8 cellular contexts compared by ENCODE assay signal in the genomic region with DNA sequence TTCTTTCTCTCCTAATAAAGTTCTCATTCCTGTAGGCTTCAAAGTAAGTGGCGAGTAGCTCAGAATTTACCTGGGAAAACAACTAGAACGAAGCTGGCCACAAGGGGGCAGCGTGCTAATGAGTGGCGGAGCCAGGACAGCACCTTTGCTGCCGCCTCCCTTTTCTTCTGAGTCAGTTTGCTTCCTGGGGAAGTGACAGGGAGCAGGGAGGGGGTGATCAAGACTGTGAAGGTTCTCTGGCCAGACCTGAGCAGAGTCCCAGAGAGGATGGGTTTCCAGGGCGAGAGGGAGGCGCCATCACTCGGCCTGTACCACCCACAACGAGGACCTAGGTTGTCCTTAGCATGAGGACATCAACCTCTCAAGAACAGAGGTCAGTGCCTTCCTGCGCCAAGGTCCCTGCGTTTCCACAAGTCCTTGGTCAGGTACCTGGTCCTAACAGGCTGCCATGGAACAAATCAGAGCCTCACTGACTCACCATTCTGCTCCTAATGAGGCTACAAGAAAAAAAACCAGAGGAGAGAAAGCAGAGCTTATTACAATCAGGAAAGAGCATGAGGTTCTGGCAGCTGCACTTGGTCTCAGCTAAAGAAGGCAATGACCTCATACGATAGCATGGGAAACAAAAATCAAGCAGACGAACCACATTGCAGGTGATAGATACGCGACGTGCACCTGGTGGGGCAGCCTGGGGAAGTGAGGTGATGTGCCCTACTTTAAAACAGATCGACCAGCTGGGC.
DNase-seq lines count a peak whose midpoint lies in the region; ATAC-seq and TF ChIP-seq lines count a peak whose summit lies in the region.

No MANE protein-coding gene starts in this region.

- H3K27me3 Mint-ChIP-seq in activated CD8-positive, alpha-beta memory T cell treated with anti-CD3 and anti-CD28 coated beads, Interleukin-2, amount 10 ng/mL, durations not matched to agents 7 days and 5 days, result no peaks in the 10 kb centered on the region
- peaks cover 3% of the 10 kb centered on the region for H3K27me3 Mint-ChIP-seq in endothelial cell (ENCODE audit: unreplicated experiment)

- H3K9me3 ChIP-seq in NT2/D1 (ENCODE audit: insufficient read depth, low read length) (peaks cover 4% of the 10 kb centered on the region; the same call in 1 of the 2 replicates), mesodermal cell (ENCODE audit: control insufficient read depth, low read length) (no peaks in the 10 kb centered on the region)

- peak overlapping the region; percentile 75 for H3K27ac ChIP-seq in mesodermal cell (ENCODE audit: low read depth, low read length, severe bottlenecking)

- peak overlapping the region; percentile 6 for H3K4me3 Mint-ChIP-seq in activated CD8-positive, alpha-beta memory T cell treated with anti-CD3 and anti-CD28 coated beads, Interleukin-2, amount 10 ng/mL, durations not matched to agents 7 days and 5 days
- H3K4me3 Mint-ChIP-seq in endothelial cell (ENCODE audit: unreplicated experiment), result no peak overlapping the region

- CTCF ChIA-PET in activated CD8-positive, alpha-beta memory T cell treated with anti-CD3 and anti-CD28 coated beads, Interleukin-2, amount 10 ng/mL, durations not matched to agents 7 days and 5 days (lab: Charles Lee), result interaction anchor here (0.6 to 8.6 kb wide), 63 partner anchors 10 to 887 kb away, joined by 3 to 142 read pairs (median 4); a partner anchor contains a TSS

- no peaks in the 10 kb centered on the region for H3K27me3 ChIP-seq in NT2/D1 (ENCODE audit: insufficient read depth, insufficient read length)

- H3K36me3 Mint-ChIP-seq in activated CD8-positive, alpha-beta memory T cell treated with anti-CD3 and anti-CD28 coated beads, Interleukin-2, amount 10 ng/mL, durations not matched to agents 7 days and 5 days, result peaks cover 2% of the 10 kb centered on the region
- no peaks in the 10 kb centered on the region for H3K36me3 Mint-ChIP-seq in endothelial cell (ENCODE audit: low read depth, unreplicated experiment)

- H3K27ac Mint-ChIP-seq in activated CD8-positive, alpha-beta memory T cell treated with anti-CD3 and anti-CD28 coated beads, Interleukin-2, amount 10 ng/mL, durations not matched to agents 7 days and 5 days, result peak overlapping the region; percentile 57
- no peak overlapping the region for H3K27ac Mint-ChIP-seq in endothelial cell (ENCODE audit: unreplicated experiment)

- H3K4me3 ChIP-seq in NT2/D1 (ENCODE audit: insufficient read length, low read depth), result no peak overlapping the region
- no peak overlapping the region for H3K4me3 ChIP-seq in mesodermal cell (ENCODE audit: extremely low read depth, insufficient read depth, low read length, poor library complexity, severe bottlenecking)

- DNase-seq in activated gamma-delta T cell treated with Interleukin-2 at 50 U/mL for 16 hours (peak; percentile 85), activated gamma-delta T cell (lab: John Stamatoyannopoulos, UW) (no peak), HuH-7.5 (ENCODE audit: low spot score) (peak; percentile 75), NT2/D1 (ENCODE audit: low read depth, low spot score) (peak; percentile 87), endothelial cell (ENCODE audit: low spot score) (peak; percentile 86)
- DNase-seq in activated CD8-positive, alpha-beta memory T cell treated with anti-CD3 and anti-CD28 coated beads, Interleukin-2, amount 10 ng/mL, durations not matched to agents 7 days and 5 days, result peak; percentile 89
- peak; percentile 90 for DNase-seq in stimulated activated CD8-positive, alpha-beta memory T cell treated with anti-CD3 and anti-CD28 coated beads, Interleukin-15, amount 100 ng/mL, for 1 hour (ENCODE audit: low read depth)

- TF ChIP-seq CTCF in endothelial cell (IDR thresholded peaks at IDR 0.05; ENCODE audit: unreplicated experiment), result peak; percentile 86

- no peak overlapping the region for H3K9ac ChIP-seq in NT2/D1 (ENCODE audit: insufficient read length, low read depth)

- H3K36me3 ChIP-seq in NT2/D1 (ENCODE audit: insufficient read depth, insufficient read length, low read length) (no peaks in the 10 kb centered on the region), mesodermal cell (ENCODE audit: control insufficient read depth, insufficient read depth, low read length) (no peaks in the 10 kb centered on the region)

- H3K9me3 Mint-ChIP-seq in activated CD8-positive, alpha-beta memory T cell treated with anti-CD3 and anti-CD28 coated beads, Interleukin-2, amount 10 ng/mL, durations not matched to agents 7 days and 5 days (ENCODE audit: low read depth), result no peaks in the 10 kb centered on the region
- H3K9me3 Mint-ChIP-seq in endothelial cell (ENCODE audit: unreplicated experiment), result no peaks in the 10 kb centered on the region

- peaks cover 14% of the 10 kb centered on the region for H3K4me1 Mint-ChIP-seq in activated CD8-positive, alpha-beta memory T cell treated with anti-CD3 and anti-CD28 coated beads, Interleukin-2, amount 10 ng/mL, durations not matched to agents 7 days and 5 days
- peaks cover 8% of the 10 kb centered on the region for H3K4me1 Mint-ChIP-seq in endothelial cell (ENCODE audit: unreplicated experiment)

- H3K4me1 ChIP-seq in NT2/D1 (ENCODE audit: insufficient read depth, insufficient read length), result no peaks in the 10 kb centered on the region
- peaks cover 17% of the 10 kb centered on the region for H3K4me1 ChIP-seq in mesodermal cell (ENCODE audit: control insufficient read depth, insufficient read depth, low read length, poor library complexity, severe bottlenecking)

- ATAC-seq in activated CD8-positive, alpha-beta memory T cell treated with anti-CD3 and anti-CD28 coated beads, Interleukin-2, amount 10 ng/mL, durations not matched to agents 7 days and 5 days, result peak; percentile 91

- 56 to 66% methylated on average over 14 to 16 of the region's 17 CpGs for WGBS in mesodermal cell (ENCODE audit: insufficient coverage in 2 of 2), 2 experiments
